18 cellular contexts compared by ENCODE assay signal in the genomic region with DNA sequence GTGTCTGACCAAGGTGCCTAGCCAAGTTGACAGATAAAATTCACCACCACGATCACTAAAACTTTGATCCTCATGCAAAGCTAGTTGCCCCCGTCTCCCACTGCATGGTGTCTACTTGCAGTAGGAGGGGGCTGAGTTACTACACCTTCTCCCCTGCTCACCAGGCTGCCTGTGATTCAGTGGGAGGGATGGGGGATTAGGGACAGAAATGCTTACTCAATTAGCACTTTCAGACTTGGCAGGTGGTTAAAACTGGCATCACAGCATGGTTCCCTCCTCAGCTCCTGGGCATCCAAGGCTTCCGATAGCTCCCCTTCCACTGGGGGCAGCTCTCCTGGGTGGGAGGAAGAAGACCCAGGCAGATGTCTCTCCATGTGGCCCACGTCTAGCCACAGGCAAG.
DNase-seq lines count a peak whose midpoint lies in the region; ATAC-seq, FAIRE-seq and TF ChIP-seq lines count a peak whose summit lies in the region.
"Had no signal": no experiment of that assay in that cellular context is flagged by ENCODE, and none has a peak within 500 bp of the region (broad histone marks: within the 10 kb centered on the region; RNA-seq: fewer than 3 reads in every experiment).

No MANE protein-coding gene starts in this region.

- WGBS in H9 (ENCODE audit: extremely low coverage, insufficient read length, low lambda C conversion rate): no CpG with 5 or more reads among the region's 4 CpGs

- TF ChIP-seq CTCF in H9 (conservative IDR thresholded peaks at IDR 0.05): no peak

- no peaks in the 10 kb centered on the region for H3K27me3 Mint-ChIP-seq in activated naive CD8-positive, alpha-beta T cell treated with anti-CD3 and anti-CD28 coated beads, Interleukin-2, amount 50 U/mL, for 24 hours
- H3K27me3 Mint-ChIP-seq in H9 (ENCODE audit: low read depth): no peaks in the 10 kb centered on the region

- H3K79me2 ChIP-seq in H9 (ENCODE audit: insufficient read depth, low read length): no peaks in the 10 kb centered on the region; the same call in 1 of the 2 replicates

- no peak overlapping the region for H3K4me2 ChIP-seq in H9 (ENCODE audit: insufficient read depth, insufficient read length, low read length)
- H3K4me2 ChIP-seq: smooth muscle cell had no signal

- H3T11ph ChIP-seq in H9 (ENCODE audit: low read length): no peak overlapping the region

- peak overlapping the region; percentile 82 for H3K27ac Mint-ChIP-seq in activated naive CD8-positive, alpha-beta T cell treated with anti-CD3 and anti-CD28 coated beads, Interleukin-2, amount 50 U/mL, for 24 hours
- no peak overlapping the region for H3K27ac Mint-ChIP-seq in H9

- DNase-seq in stimulated activated CD4-positive, alpha-beta T cell treated with anti-CD3 and anti-CD28 coated beads, Interleukin-15, amount 100 ng/mL, for 24 hours: peak; percentile 27
- DNase-seq in stimulated activated CD4-positive, alpha-beta T cell treated with anti-CD3 and anti-CD28 coated beads, Interleukin-4, amount 100 ng/mL, for 4 hours: no peak
- DNase-seq in NCI-H69 (lab: John Stamatoyannopoulos, UW) (peak; percentile 90), HTR-8/SVneo (ENCODE audit: insufficient read length, low spot score) (no peak), H9 (no peak)
- DNase-seq in activated naive CD8-positive, alpha-beta T cell treated with anti-CD3 and anti-CD28 coated beads, Interleukin-2, amount 50 U/mL, for 24 hours: peak; percentile 18
- peak; percentile 22 for DNase-seq in stimulated activated naive CD8-positive, alpha-beta T cell treated with anti-CD3 and anti-CD28 coated beads, Interleukin-15, Interleukin-2, amounts not matched to agents 100 U/mL and 50 U/mL, for 24 hours
- DNase-seq: foreskin melanocyte, Karpas-422, left ventricle myocardium superior, OCI-M1 had no signal

- no peak overlapping the region for H3K23ac ChIP-seq in H9 (ENCODE audit: insufficient read length, low read depth, low read length)

- H3K9me3 ChIP-seq in H9 (ENCODE audit: control insufficient read depth, low read depth, low read length): no peaks in the 10 kb centered on the region
- H3K9me3 ChIP-seq: suprapubic skin had no signal

- no peak overlapping the region for H2BK120ac ChIP-seq in H9 (ENCODE audit: low read depth, low read length, poor library complexity, severe bottlenecking)

- H3K79me1 ChIP-seq in H9 (ENCODE audit: insufficient read depth, low read depth, low read length, poor library complexity, severe bottlenecking): no peaks in the 10 kb centered on the region

- ATAC-seq in activated naive CD8-positive, alpha-beta T cell treated with anti-CD3 and anti-CD28 coated beads, Interleukin-2, amount 50 U/mL, for 24 hours: no peak
- ATAC-seq in stimulated activated naive CD8-positive, alpha-beta T cell treated with anti-CD3 and anti-CD28 coated beads, Interleukin-15, Interleukin-2, amounts not matched to agents 100 U/mL and 50 U/mL, for 24 hours: peak; percentile 42
- no peak for ATAC-seq in GM21526 (IDR thresholded peaks at IDR 0.05; ENCODE audit: low FRiP score, unreplicated experiment)
- ATAC-seq: left ventricle myocardium superior had no signal

- no peak overlapping the region for H4K91ac ChIP-seq in H9 (ENCODE audit: insufficient read length, low read depth, low read length)

- no peak overlapping the region for H4K8ac ChIP-seq in H9 (replicated peaks; ENCODE audit: insufficient read length, low read depth, low read length)

- peaks cover 8% of the 10 kb centered on the region for H3K9me3 Mint-ChIP-seq in activated naive CD8-positive, alpha-beta T cell treated with anti-CD3 and anti-CD28 coated beads, Interleukin-2, amount 50 U/mL, for 24 hours
- H3K9me3 Mint-ChIP-seq in H9: no peaks in the 10 kb centered on the region

- H2BK20ac ChIP-seq in H9 (ENCODE audit: low read depth, low read length, poor library complexity, severe bottlenecking): no peak overlapping the region

- H2BK12ac ChIP-seq in H9 (ENCODE audit: insufficient read length, low read depth, low read length): no peak overlapping the region

- no peak overlapping the region for H3K9ac ChIP-seq in H9 (ENCODE audit: extremely low read depth, insufficient read length, low read length)

- H3K14ac ChIP-seq in H9 (ENCODE audit: insufficient read depth, low read length): no peak overlapping the region; the same call in 1 of the 2 replicates

- no peak overlapping the region for H3K4ac ChIP-seq in H9 (ENCODE audit: low read depth, low read length)

- H4K5ac ChIP-seq in H9 (ENCODE audit: insufficient read length, low read depth, low read length): no peak overlapping the region

- H3K4me3 Mint-ChIP-seq in activated naive CD8-positive, alpha-beta T cell treated with anti-CD3 and anti-CD28 coated beads, Interleukin-2, amount 50 U/mL, for 24 hours: peak overlapping the region; percentile 6
- no peak overlapping the region for H3K4me3 Mint-ChIP-seq in H9

- no peaks in the 10 kb centered on the region for H3K4me1 ChIP-seq in H9 (ENCODE audit: insufficient read depth, low read length)
- H3K4me1 ChIP-seq: suprapubic skin had no signal

- no peaks in the 10 kb centered on the region for H4K20me1 ChIP-seq in H9 (ENCODE audit: control insufficient read depth, insufficient read depth, insufficient read length)

- no peaks in the 10 kb centered on the region for H3K27me3 ChIP-seq in H9 (ENCODE audit: insufficient read depth, low read length)
- H3K27me3 ChIP-seq: suprapubic skin had no signal

- H2AFZ ChIP-seq in H9 (ENCODE audit: low read length): no peak overlapping the region

- H3K27ac ChIP-seq in H9 (ENCODE audit: insufficient read length, low read depth, low read length): no peak overlapping the region
- H3K27ac ChIP-seq: SK-N-MC, suprapubic skin had no signal

- H3K36me3 Mint-ChIP-seq in activated naive CD8-positive, alpha-beta T cell treated with anti-CD3 and anti-CD28 coated beads, Interleukin-2, amount 50 U/mL, for 24 hours (ENCODE audit: low read depth): peaks cover 3% of the 10 kb centered on the region
- no peaks in the 10 kb centered on the region for H3K36me3 Mint-ChIP-seq in H9 (ENCODE audit: insufficient read depth in 1 of 3, low read depth in 3 of 3)

- no peak for FAIRE-seq in HTR-8/SVneo (lab: Jason Lieb, UNC)
- FAIRE-seq: D721Med, endothelial cell of umbilical vein, TTC549 had no signal

- H3K18ac ChIP-seq in H9 (ENCODE audit: insufficient read length, low read depth, low read length): no peak overlapping the region

- no peaks in the 10 kb centered on the region for H3K23me2 ChIP-seq in H9 (ENCODE audit: insufficient read length, low read depth, low read length, poor library complexity, severe bottlenecking)

- H3K4me1 Mint-ChIP-seq in activated naive CD8-positive, alpha-beta T cell treated with anti-CD3 and anti-CD28 coated beads, Interleukin-2, amount 50 U/mL, for 24 hours: peaks cover 48% of the 10 kb centered on the region
- peaks cover 0 to 5% of the 10 kb centered on the region in 2 experiments for H3K4me1 Mint-ChIP-seq in H9

- H2BK5ac ChIP-seq in H9 (ENCODE audit: insufficient read length, low read length): no peak overlapping the region

- H2AK5ac ChIP-seq in H9 (ENCODE audit: insufficient read length, low read length): no peak overlapping the region

- no peak overlapping the region for H3K56ac ChIP-seq in H9 (ENCODE audit: insufficient read length, low read depth, low read length)

- no peak overlapping the region for H2BK15ac ChIP-seq in H9 (ENCODE audit: low read depth, low read length)

Comparison
In these comparisons a context has a peak if more than half of its experiments do, and no peak if none do; other contexts are left out.
1. DNase-seq: peak in stimulated activated CD4-positive, alpha-beta T cell treated with anti-CD3 and anti-CD28 coated beads, Interleukin-15, amount 100 ng/mL, for 24 hours (single experiment), NCI-H69 (single experiment), activated naive CD8-positive, alpha-beta T cell treated with anti-CD3 and anti-CD28 coated beads, Interleukin-2, amount 50 U/mL, for 24 hours (single experiment) and stimulated activated naive CD8-positive, alpha-beta T cell treated with anti-CD3 and anti-CD28 coated beads, Interleukin-15, Interleukin-2, amounts not matched to agents 100 U/mL and 50 U/mL, for 24 hours (single experiment); none in stimulated activated CD4-positive, alpha-beta T cell treated with anti-CD3 and anti-CD28 coated beads, Interleukin-4, amount 100 ng/mL, for 4 hours (0 of 2), HTR-8/SVneo (single experiment) and H9 (single experiment).